ENCODE assay signal across 1 cellular context in genomic region chr20:32674362-32674789, GRCh38.
TF ChIP-seq lines count a peak whose summit lies in the region.

No MANE protein-coding gene starts in this region.

TF ChIP-seq in K562, 482 proteins besides CTCF, POLR2A, EP300 and RAD21 (continued from another document and continues in another):
- TF ChIP-seq AFF1 (IDR thresholded peaks at IDR 0.05; ENCODE audit: low read depth in 1 of 2, partially characterized antibody in 2 of 2) (no peak), CBFA2T2 (conservative IDR thresholded peaks at IDR 0.05) (no peak), RBM25 (IDR thresholded peaks at IDR 0.05; ENCODE audit: low read depth, low read length, severe bottlenecking) (peak; percentile 31), BRF2 (IDR thresholded peaks at IDR 0.05; ENCODE audit: borderline replicate concordance, insufficient read depth, insufficient read length) (no peak), ZNF316 (IDR thresholded peaks at IDR 0.05) (peak; percentile 19; the same call in 1 of the 2 replicates), ZNF3 (CRISPR knock-in tag; IDR thresholded peaks at IDR 0.05) (no peak), ZNF239 (CRISPR knock-in tag; IDR thresholded peaks at IDR 0.05) (no peak), MXD1 (CRISPR knock-in tag; IDR thresholded peaks at IDR 0.05; ENCODE audit: borderline replicate concordance, poor library complexity, severe bottlenecking) (no peak), FOXA1 (IDR thresholded peaks at IDR 0.05; ENCODE audit: borderline replicate concordance) (no peak), EP400 (IDR thresholded peaks at IDR 0.05) (no peak; the same call in 1 of the 2 replicates), CXXC5 (CRISPR knock-in tag; IDR thresholded peaks at IDR 0.05) (no peak), GATA2 (CRISPR knock-in tag; IDR thresholded peaks at IDR 0.05) (no peak), MAFF (IDR thresholded peaks at IDR 0.05; ENCODE audit: low read length) (no peak), C11orf30 (IDR thresholded peaks at IDR 0.05; ENCODE audit: low read depth) (peak; percentile 47; the same call in 1 of the 2 replicates), TFE3 (CRISPR knock-in tag; IDR thresholded peaks at IDR 0.05) (no peak), TRIM25 (IDR thresholded peaks at IDR 0.05; ENCODE audit: borderline replicate concordance) (no peak), GABPB1 (CRISPR knock-in tag; IDR thresholded peaks at IDR 0.05) (no peak), KAT8 (IDR thresholded peaks at IDR 0.05; ENCODE audit: low read depth) (no peak), SRF (CRISPR knock-in tag; IDR thresholded peaks at IDR 0.05) (0 out of 4 replicates have a peak, but pooled peaks of 1 of the 2 experiments have one; percentile 39), HBP1 (CRISPR knock-in tag; IDR thresholded peaks at IDR 0.05) (no peak), HLTF (IDR thresholded peaks at IDR 0.05) (0 out of 2 replicates have a peak, but pooled peaks have one; percentile 20), MYNN (IDR thresholded peaks at IDR 0.05) (no peak), MYNN (CRISPR knock-in tag; IDR thresholded peaks at IDR 0.05) (no peak), ZNF232 (CRISPR knock-in tag; IDR thresholded peaks at IDR 0.05) (no peak), NBN (IDR thresholded peaks at IDR 0.05; ENCODE audit: low read depth) (peak; percentile 57; the same call in 1 of the 2 replicates), ZNF785 (CRISPR knock-in tag; IDR thresholded peaks at IDR 0.05) (no peak), RFX7 (CRISPR knock-in tag; IDR thresholded peaks at IDR 0.05) (no peak), ZNF184 (CRISPR knock-in tag; IDR thresholded peaks at IDR 0.05) (no peak), BHLHE40 (IDR thresholded peaks at IDR 0.05; ENCODE audit: low read length) (no peak), CEBPB (tag; IDR thresholded peaks at IDR 0.05) (peak; percentile 58), CCNT2 (IDR thresholded peaks at IDR 0.05; ENCODE audit: borderline replicate concordance, extremely low read depth, insufficient read length, low read depth, low read length) (no peak), MIER1 (IDR thresholded peaks at IDR 0.05; ENCODE audit: low read depth) (no peak), BRF1 (IDR thresholded peaks at IDR 0.05; ENCODE audit: borderline replicate concordance, extremely low read depth, insufficient read length) (no peak), MCM2 (IDR thresholded peaks at IDR 0.05; ENCODE audit: low read depth) (no peak), YBX1 (IDR thresholded peaks at IDR 0.05) (no peak), E2F1 (CRISPR knock-in tag; IDR thresholded peaks at IDR 0.05) (no peak), CCAR2 (IDR thresholded peaks at IDR 0.05; ENCODE audit: low read depth, low read length) (no peak), SIRT6 (IDR thresholded peaks at IDR 0.05; ENCODE audit: low read depth, low read length) (no peak)
- TF ChIP-seq, protein P1, sequence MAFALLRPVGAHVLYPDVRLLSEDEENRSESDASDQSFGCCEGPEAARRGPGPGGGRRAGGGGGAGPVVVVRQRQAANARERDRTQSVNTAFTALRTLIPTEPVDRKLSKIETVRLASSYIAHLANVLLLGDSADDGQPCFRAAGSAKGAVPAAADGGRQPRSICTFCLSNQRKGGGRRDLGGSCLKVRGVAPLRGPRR (CRISPR knock-in tag; IDR thresholded peaks at IDR 0.05): no peak
- TF ChIP-seq, protein P2, sequence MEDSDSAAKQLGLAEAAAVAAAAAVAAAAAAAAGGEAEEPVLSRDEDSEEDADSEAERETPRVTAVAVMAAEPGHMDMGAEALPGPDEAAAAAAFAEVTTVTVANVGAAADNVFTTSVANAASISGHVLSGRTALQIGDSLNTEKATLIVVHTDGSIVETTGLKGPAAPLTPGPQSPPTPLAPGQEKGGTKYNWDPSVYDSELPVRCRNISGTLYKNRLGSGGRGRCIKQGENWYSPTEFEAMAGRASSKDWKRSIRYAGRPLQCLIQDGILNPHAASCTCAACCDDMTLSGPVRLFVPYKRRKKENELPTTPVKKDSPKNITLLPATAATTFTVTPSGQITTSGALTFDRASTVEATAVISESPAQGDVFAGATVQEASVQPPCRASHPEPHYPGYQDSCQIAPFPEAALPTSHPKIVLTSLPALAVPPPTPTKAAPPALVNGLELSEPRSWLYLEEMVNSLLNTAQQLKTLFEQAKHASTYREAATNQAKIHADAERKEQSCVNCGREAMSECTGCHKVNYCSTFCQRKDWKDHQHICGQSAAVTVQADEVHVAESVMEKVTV (CRISPR knock-in tag; IDR thresholded peaks at IDR 0.05): peak; percentile 92
- TF ChIP-seq, protein P3, sequence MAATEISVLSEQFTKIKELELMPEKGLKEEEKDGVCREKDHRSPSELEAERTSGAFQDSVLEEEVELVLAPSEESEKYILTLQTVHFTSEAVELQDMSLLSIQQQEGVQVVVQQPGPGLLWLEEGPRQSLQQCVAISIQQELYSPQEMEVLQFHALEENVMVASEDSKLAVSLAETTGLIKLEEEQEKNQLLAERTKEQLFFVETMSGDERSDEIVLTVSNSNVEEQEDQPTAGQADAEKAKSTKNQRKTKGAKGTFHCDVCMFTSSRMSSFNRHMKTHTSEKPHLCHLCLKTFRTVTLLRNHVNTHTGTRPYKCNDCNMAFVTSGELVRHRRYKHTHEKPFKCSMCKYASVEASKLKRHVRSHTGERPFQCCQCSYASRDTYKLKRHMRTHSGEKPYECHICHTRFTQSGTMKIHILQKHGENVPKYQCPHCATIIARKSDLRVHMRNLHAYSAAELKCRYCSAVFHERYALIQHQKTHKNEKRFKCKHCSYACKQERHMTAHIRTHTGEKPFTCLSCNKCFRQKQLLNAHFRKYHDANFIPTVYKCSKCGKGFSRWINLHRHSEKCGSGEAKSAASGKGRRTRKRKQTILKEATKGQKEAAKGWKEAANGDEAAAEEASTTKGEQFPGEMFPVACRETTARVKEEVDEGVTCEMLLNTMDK (IDR thresholded peaks at IDR 0.05; ENCODE audit: borderline replicate concordance, insufficient read depth, low read depth, low read length, poor library complexity, severe bottlenecking): peak; percentile 50
- TF ChIP-seq, protein P4, sequence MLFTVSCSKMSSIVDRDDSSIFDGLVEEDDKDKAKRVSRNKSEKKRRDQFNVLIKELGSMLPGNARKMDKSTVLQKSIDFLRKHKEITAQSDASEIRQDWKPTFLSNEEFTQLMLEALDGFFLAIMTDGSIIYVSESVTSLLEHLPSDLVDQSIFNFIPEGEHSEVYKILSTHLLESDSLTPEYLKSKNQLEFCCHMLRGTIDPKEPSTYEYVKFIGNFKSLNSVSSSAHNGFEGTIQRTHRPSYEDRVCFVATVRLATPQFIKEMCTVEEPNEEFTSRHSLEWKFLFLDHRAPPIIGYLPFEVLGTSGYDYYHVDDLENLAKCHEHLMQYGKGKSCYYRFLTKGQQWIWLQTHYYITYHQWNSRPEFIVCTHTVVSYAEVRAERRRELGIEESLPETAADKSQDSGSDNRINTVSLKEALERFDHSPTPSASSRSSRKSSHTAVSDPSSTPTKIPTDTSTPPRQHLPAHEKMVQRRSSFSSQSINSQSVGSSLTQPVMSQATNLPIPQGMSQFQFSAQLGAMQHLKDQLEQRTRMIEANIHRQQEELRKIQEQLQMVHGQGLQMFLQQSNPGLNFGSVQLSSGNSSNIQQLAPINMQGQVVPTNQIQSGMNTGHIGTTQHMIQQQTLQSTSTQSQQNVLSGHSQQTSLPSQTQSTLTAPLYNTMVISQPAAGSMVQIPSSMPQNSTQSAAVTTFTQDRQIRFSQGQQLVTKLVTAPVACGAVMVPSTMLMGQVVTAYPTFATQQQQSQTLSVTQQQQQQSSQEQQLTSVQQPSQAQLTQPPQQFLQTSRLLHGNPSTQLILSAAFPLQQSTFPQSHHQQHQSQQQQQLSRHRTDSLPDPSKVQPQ (CRISPR knock-in tag; IDR thresholded peaks at IDR 0.05; ENCODE audit: borderline replicate concordance): no peak
- TF ChIP-seq, protein P5, sequence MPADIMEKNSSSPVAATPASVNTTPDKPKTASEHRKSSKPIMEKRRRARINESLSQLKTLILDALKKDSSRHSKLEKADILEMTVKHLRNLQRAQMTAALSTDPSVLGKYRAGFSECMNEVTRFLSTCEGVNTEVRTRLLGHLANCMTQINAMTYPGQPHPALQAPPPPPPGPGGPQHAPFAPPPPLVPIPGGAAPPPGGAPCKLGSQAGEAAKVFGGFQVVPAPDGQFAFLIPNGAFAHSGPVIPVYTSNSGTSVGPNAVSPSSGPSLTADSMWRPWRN (IDR thresholded peaks at IDR 0.05; ENCODE audit: low read depth): no peak
